In genomic region chr12:124565071-124565491, GRCh38 we compare ENCODE assay signal across 8 cellular contexts. TPM values are rescaled to one million over a fixed set of nuclear protein-coding genes. Genes with fewer than 3 reads are reported as not detected.
DNase-seq lines count a peak whose midpoint lies in the region; ATAC-seq and TF ChIP-seq lines count a peak whose summit lies in the region.

No MANE protein-coding gene starts in this region.

- DNase-seq in OCI-LY7 (ENCODE audit: low spot score) (no peak), esophagus muscularis mucosa (ENCODE audit: extremely low spot score) (no peak), ovary (peak in 2 of 5 donors; percentile 55), cerebellum (ENCODE audit: low spot score) (no peak), GM13977 (ENCODE audit: low spot score) (no peak)
- DNase-seq in effector CD4-positive, alpha-beta T cell, result no peak

- TF ChIP-seq POLR2A in esophagus muscularis mucosa (IDR thresholded peaks at IDR 0.05; ENCODE audit: low read depth), result no peak
- TF ChIP-seq POLR2A in ovary (IDR thresholded peaks at IDR 0.05), result no peak

- H3K4me3 ChIP-seq in DOHH2 (ENCODE audit: low read length) (peak overlapping the region; percentile 83), OCI-LY7 (ENCODE audit: low read depth, low read length, poor library complexity, severe bottlenecking) (peak overlapping the region; percentile 90), esophagus muscularis mucosa (peak overlapping the region; percentile 79 to 96 (median 88)), ovary (peak overlapping the region; percentile 93)

- TF ChIP-seq EP300 in esophagus muscularis mucosa (IDR thresholded peaks at IDR 0.05) (no peak), ovary (IDR thresholded peaks at IDR 0.05) (no peak)

- no peak overlapping the region for H2AFZ ChIP-seq in OCI-LY7 (ENCODE audit: low read length)

- no peaks in the 10 kb centered on the region; the same call in 1 of the 2 replicates for H3F3A ChIP-seq in DOHH2 (ENCODE audit: control insufficient read depth, insufficient read depth)

- peak overlapping the region; percentile 68 for H3K4me2 ChIP-seq in DOHH2 (ENCODE audit: low read length)
- peak overlapping the region; percentile 95 for H3K4me2 ChIP-seq in OCI-LY7 (ENCODE audit: low read length)

- BruUV-seq in OCI-LY7 (replicated peaks; lab: Mats Ljungman, UMichigan), result no TSS peak

- CTCF ChIA-PET in OCI-LY7 (lab: Charles Lee; ENCODE audit: unreplicated experiment), result no interaction called here

- 43% methylated on average over 13 of the region's 18 CpGs for WGBS in esophagus muscularis mucosa
- 20 to 30% (median 23%) methylated on average over 18 of the region's 18 CpGs for WGBS in ovary, 3 donors

- intact Hi-C loops in OCI-LY7 (cut with micrococcal nuclease; ENCODE audit: unreplicated experiment) (loop anchor here (5.0 kb wide), 2 partner anchors 117 to 202 kb away; no protein-coding TSS in a partner anchor), esophagus muscularis mucosa (cut with DNase I) (no loop called here), ovary (cut with DNase I) (loop anchor here (5.0 to 10.0 kb wide), 11 partner anchors 50 to 210 kb away; no protein-coding TSS in a partner anchor)

- TF ChIP-seq CTCF in DOHH2 (IDR thresholded peaks at IDR 0.05; ENCODE audit: low read depth, low read length, poor library complexity, severe bottlenecking), result no peak
- no peak for TF ChIP-seq CTCF in OCI-LY7 (conservative IDR thresholded peaks at IDR 0.05; ENCODE audit: low read length)
- no peak for TF ChIP-seq CTCF in esophagus muscularis mucosa (IDR thresholded peaks at IDR 0.05)
- no peak for TF ChIP-seq CTCF in ovary (IDR thresholded peaks at IDR 0.05)
- TF ChIP-seq CTCF in GM13977 (IDR thresholded peaks at IDR 0.05; ENCODE audit: extremely low read depth, insufficient read depth, missing control alignments), result no peak

- POLR2A ChIA-PET in OCI-LY7 (lab: Charles Lee), result no interaction called here

- H3K27ac ChIP-seq in DOHH2 (ENCODE audit: low read depth, low read length) (no peak overlapping the region), OCI-LY7 (ENCODE audit: low read depth, low read length, poor library complexity, severe bottlenecking) (no peak overlapping the region), esophagus muscularis mucosa (replicated peaks in 1 of 4) (peak overlapping the region; percentile 92 to 99 (median 97)), ovary (no peak overlapping the region)

- peaks cover 4% of the 10 kb centered on the region; the same call in 1 of the 2 replicates for H3K27me3 ChIP-seq in DOHH2 (ENCODE audit: control insufficient read depth, low read length)
- H3K27me3 ChIP-seq in esophagus muscularis mucosa, result no peaks in the 10 kb centered on the region
- H3K27me3 ChIP-seq in ovary, result no peaks in the 10 kb centered on the region

- H3K79me2 ChIP-seq in DOHH2 (ENCODE audit: control insufficient read depth, low read length), result peaks cover 69% of the 10 kb centered on the region
- peaks cover 67% of the 10 kb centered on the region for H3K79me2 ChIP-seq in OCI-LY7 (ENCODE audit: insufficient read depth, low read depth, low read length)

- H3K9me3 ChIP-seq in DOHH2 (ENCODE audit: control insufficient read depth, insufficient read depth, low read length) (no peaks in the 10 kb centered on the region), OCI-LY7 (ENCODE audit: low read length) (no peaks in the 10 kb centered on the region), esophagus muscularis mucosa (no peaks in the 10 kb centered on the region), ovary (no peaks in the 10 kb centered on the region)

- no peaks in the 10 kb centered on the region for H3K9me2 ChIP-seq in DOHH2 (replicated peaks; ENCODE audit: control insufficient read depth, low read length)
- no peaks in the 10 kb centered on the region for H3K9me2 ChIP-seq in OCI-LY7 (ENCODE audit: insufficient read depth, low read length)

- H3K4me1 ChIP-seq in DOHH2 (ENCODE audit: control insufficient read depth, low read length) (peaks cover 56% of the 10 kb centered on the region), OCI-LY7 (ENCODE audit: insufficient read depth, low read length, poor library complexity, severe bottlenecking) (peaks cover 39% of the 10 kb centered on the region), esophagus muscularis mucosa (peaks cover 65 to 86% (median 80%) of the 10 kb centered on the region in 4 donors), ovary (ENCODE audit: insufficient read depth) (peaks cover 31% of the 10 kb centered on the region)

- in situ Hi-C loops in GM13977 (cut with MboI; ENCODE audit: low pct_unique_long_range_greater_than_20kb, low sequenced_read_pairs, unreplicated experiment), result no loop called here

- no peak for ATAC-seq in GM18498 (IDR thresholded peaks at IDR 0.05; ENCODE audit: unreplicated experiment)

- H3K36me3 ChIP-seq in DOHH2 (ENCODE audit: control insufficient read depth, low read length) (peaks cover 10% of the 10 kb centered on the region; the same call in 1 of the 2 replicates), OCI-LY7 (ENCODE audit: insufficient read depth, low read length) (no peaks in the 10 kb centered on the region), esophagus muscularis mucosa (no peaks in the 10 kb centered on the region), ovary (no peaks in the 10 kb centered on the region)

- H4K20me1 ChIP-seq in DOHH2 (ENCODE audit: control insufficient read depth, insufficient read depth, low read depth, low read length) (peaks cover 35% of the 10 kb centered on the region), OCI-LY7 (ENCODE audit: insufficient read depth, low read length) (peaks cover 24% of the 10 kb centered on the region)

RNA-seq across cellular contexts. Expression of gene NCOR2, which starts 2.3 kb away (rescaled TPM):
- total RNA-seq in OCI-LY7 (2014; rRNA removed; shearing (Covaris generic)), result 22.7 and 30.2 TPM in 2 replicates
- total RNA-seq in OCI-LY7 (2022) (154 and 159 TPM in 2 replicates), esophagus muscularis mucosa (100 to 1,000 TPM; 107 to 188 (median 131) TPM), ovary (100 to 1,000 TPM in 6 of 7 donors, 10 to 100 TPM in 1; 89.5 to 376 (median 270) TPM), cerebellum (34.7 TPM)
- polyA plus RNA-seq in ovary, result 100 to 1,000 TPM in 1 of 2 donors, 10 to 100 TPM in 1; 18.2 to 107 TPM

Comparison
In these comparisons a context has a peak if more than half of its experiments do, and no peak if none do; other contexts are left out.
1. H3K27ac ChIP-seq: peak in esophagus muscularis mucosa (4 of 4); none in DOHH2 (single experiment), OCI-LY7 (single experiment) and ovary (0 of 2).
2. Peak in every context shown above with its lines, with median percentiles within 50 percentile points of each other: H3K4me3 ChIP-seq.